In the genomic region with DNA sequence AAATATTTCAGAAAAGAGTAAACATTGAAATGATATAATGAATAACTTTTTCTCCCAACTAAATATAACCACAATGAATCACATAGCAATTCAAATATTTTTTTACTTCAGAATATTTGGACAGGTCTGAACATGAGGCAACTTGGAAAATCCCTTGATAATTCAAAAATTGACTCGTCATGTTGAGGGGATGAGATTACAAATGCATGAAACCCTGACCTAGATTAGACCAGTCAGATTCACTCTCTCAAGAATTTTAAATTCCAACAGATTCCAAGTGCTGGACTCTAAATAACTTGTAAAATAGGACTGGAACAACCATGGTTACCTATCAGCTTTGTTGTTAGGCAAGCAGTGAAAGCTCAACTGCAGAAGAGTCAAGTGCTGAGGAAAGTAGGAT, we compare ENCODE assay signal across 13 cellular contexts.
DNase-seq lines count a peak whose midpoint lies in the region; ATAC-seq and TF ChIP-seq lines count a peak whose summit lies in the region.
"Had no signal": no experiment of that assay in that cellular context is flagged by ENCODE, and none has a peak within 500 bp of the region (broad histone marks: within the 10 kb centered on the region; RNA-seq: fewer than 3 reads in every experiment).

No MANE protein-coding gene starts in this region.

- no peak overlapping the region for H3K27ac Mint-ChIP-seq in activated T-helper 17 cell treated with anti-CD3 and anti-CD28 coated beads, Interleukin-2, amount 50 U/mL, for 72 hours
- no peak overlapping the region for H3K27ac Mint-ChIP-seq in Caco-2 (ENCODE audit: unreplicated experiment)
- H3K27ac Mint-ChIP-seq: activated naive CD4-positive, alpha-beta T cell treated with anti-CD3 and anti-CD28 coated beads for 36 hours; nephron had no signal

- 3 to 8% methylated on average over 1 of the region's 1 CpG for WGBS in GM23248 (ENCODE audit: low coverage in 1 of 2, low lambda C conversion rate in 2 of 2, missing lambda C conversion rate in 2 of 2), 2 experiments

- ATAC-seq in GM19023 (IDR thresholded peaks at IDR 0.05; ENCODE audit: unreplicated experiment), result no peak
- ATAC-seq in activated T-helper 17 cell treated with anti-CD3 and anti-CD28 coated beads, Interleukin-2, amount 50 U/mL, for 72 hours (replicated peaks), result no peak

- no peaks in the 10 kb centered on the region for H3K27me3 Mint-ChIP-seq in activated T-helper 17 cell treated with anti-CD3 and anti-CD28 coated beads, Interleukin-2, amount 50 U/mL, for 72 hours
- H3K27me3 Mint-ChIP-seq in Caco-2 (ENCODE audit: insufficient read depth, unreplicated experiment), result no peaks in the 10 kb centered on the region

- H3K4me3 ChIP-seq in GM23248 (no peak overlapping the region), adipocyte (ENCODE audit: low read length) (peak overlapping the region; percentile 56), fibroblast of the aortic adventitia (ENCODE audit: low read depth, low read length) (no peak overlapping the region), skeletal muscle cell (ENCODE audit: low read depth, low read length) (no peak overlapping the region), Caco-2 (ENCODE audit: low read depth, low read length) (no peak overlapping the region)

- H3K36me3 ChIP-seq in GM23248 (ENCODE audit: low read depth) (no peaks in the 10 kb centered on the region), adipocyte (ENCODE audit: control insufficient read depth, insufficient read depth, low read length, severe bottlenecking) (no peaks in the 10 kb centered on the region), Caco-2 (ENCODE audit: control insufficient read depth, insufficient read depth, low read length) (no peaks in the 10 kb centered on the region)

- POLR2A ChIA-PET in Caco-2 (lab: Charles Lee), result no interaction called here

- H3K4me1 ChIP-seq in GM23248 (ENCODE audit: insufficient read depth) (peaks cover 25% of the 10 kb centered on the region), adipocyte (ENCODE audit: control insufficient read depth, insufficient read depth, low read length) (peaks cover 51% of the 10 kb centered on the region), Caco-2 (no peaks in the 10 kb centered on the region)

- in situ Hi-C loops in GM23248 (cut with MboI), result no loop called here

- no peaks in the 10 kb centered on the region for H3K4me1 Mint-ChIP-seq in activated T-helper 17 cell treated with anti-CD3 and anti-CD28 coated beads, Interleukin-2, amount 50 U/mL, for 72 hours
- H3K4me1 Mint-ChIP-seq in Caco-2 (ENCODE audit: low read depth, unreplicated experiment), result no peaks in the 10 kb centered on the region
- H3K4me1 Mint-ChIP-seq: nephron had no signal

- CTCF ChIA-PET in Caco-2 (lab: Charles Lee), result no interaction called here

- H3K27ac ChIP-seq in GM23248, result peak overlapping the region; percentile 71

- H3K4me3 Mint-ChIP-seq in activated T-helper 17 cell treated with anti-CD3 and anti-CD28 coated beads, Interleukin-2, amount 50 U/mL, for 72 hours, result no peak overlapping the region
- no peak overlapping the region for H3K4me3 Mint-ChIP-seq in Caco-2 (ENCODE audit: unreplicated experiment)
- H3K4me3 Mint-ChIP-seq: activated naive CD4-positive, alpha-beta T cell treated with anti-CD3 and anti-CD28 coated beads for 36 hours; nephron had no signal

- H3K36me3 Mint-ChIP-seq in activated T-helper 17 cell treated with anti-CD3 and anti-CD28 coated beads, Interleukin-2, amount 50 U/mL, for 72 hours (ENCODE audit: low read depth), result no peaks in the 10 kb centered on the region
- H3K36me3 Mint-ChIP-seq in Caco-2 (ENCODE audit: insufficient read depth, unreplicated experiment), result no peaks in the 10 kb centered on the region

- intact Hi-C loops in Caco-2 (cut with micrococcal nuclease; ENCODE audit: unreplicated experiment), result no loop called here

- H3K9me3 ChIP-seq in GM23248 (ENCODE audit: low read depth) (no peaks in the 10 kb centered on the region), adipocyte (ENCODE audit: control insufficient read depth, low read length) (no peaks in the 10 kb centered on the region), Caco-2 (no peaks in the 10 kb centered on the region)

- H3K9me2 ChIP-seq in GM23248 (ENCODE audit: insufficient read depth), result no peaks in the 10 kb centered on the region

- TF ChIP-seq CTCF in fibroblast of the aortic adventitia (IDR thresholded peaks at IDR 0.05; ENCODE audit: insufficient read depth, low read length) (no peak), Caco-2 (IDR thresholded peaks at IDR 0.05; ENCODE audit: insufficient read depth in 1 of 2, low read depth in 1 of 2, low read length in 1 of 2, severe bottlenecking in 1 of 2, unreplicated experiment in 1 of 2) (no peak)

- H3K79me2 ChIP-seq in GM23248 (ENCODE audit: insufficient read depth), result no peaks in the 10 kb centered on the region

- H3K4me2 ChIP-seq in GM23248 (ENCODE audit: unreplicated experiment), result peak overlapping the region; percentile 18

- H3K27me3 ChIP-seq in GM23248 (replicated peaks; ENCODE audit: insufficient read depth), result no peaks in the 10 kb centered on the region
- H3K27me3 ChIP-seq in adipocyte (replicated peaks; ENCODE audit: control insufficient read depth, insufficient read depth, low read length), result no peaks in the 10 kb centered on the region
- no peaks in the 10 kb centered on the region for H3K27me3 ChIP-seq in Caco-2 (replicated peaks; ENCODE audit: control insufficient read depth, insufficient read depth, low read length)

- no peak overlapping the region for H2AFZ ChIP-seq in GM23248

- H3K9ac ChIP-seq in GM23248 (peak overlapping the region; percentile 25; the same call in 1 of the 2 replicates), adipocyte (ENCODE audit: low read length) (peak overlapping the region; percentile 44)

- H3K9me3 Mint-ChIP-seq in activated T-helper 17 cell treated with anti-CD3 and anti-CD28 coated beads, Interleukin-2, amount 50 U/mL, for 72 hours, result peaks cover 3% of the 10 kb centered on the region
- H3K9me3 Mint-ChIP-seq in Caco-2 (ENCODE audit: unreplicated experiment), result no peaks in the 10 kb centered on the region
- H3K9me3 Mint-ChIP-seq: nephron had no signal

- DNase-seq in GM23248 (peak; percentile 83), adipocyte (ENCODE audit: low read depth) (peak; percentile 85), fibroblast of the aortic adventitia (ENCODE audit: low read depth) (peak; percentile 95), skeletal muscle cell (ENCODE audit: low read depth) (peak; percentile 75), hypothalamus (lab: John Stamatoyannopoulos, UW) (no peak), Caco-2 (no peak)
- DNase-seq: activated naive CD4-positive, alpha-beta T cell treated with anti-CD3 and anti-CD28 coated beads for 36 hours; cortex of kidney; foreskin melanocyte; NCI-H2029 treated with DMSO at 0.1 percent for 48 hours had no signal

- peaks cover 16% of the 10 kb centered on the region for H3F3A ChIP-seq in GM23248 (ENCODE audit: insufficient read depth)

- BruUV-seq in Caco-2 (replicated peaks; lab: Mats Ljungman, UMichigan), result no TSS peak

- H4K20me1 ChIP-seq in GM23248 (ENCODE audit: insufficient read depth), result no peaks in the 10 kb centered on the region

Comparison
In these comparisons a context has a peak if more than half of its experiments do, and no peak if none do; other contexts are left out.
1. DNase-seq: peak in GM23248 (single experiment), adipocyte (single experiment), fibroblast of the aortic adventitia (single experiment) and skeletal muscle cell (single experiment); none in hypothalamus (0 of 51) and Caco-2 (0 of 2).